Comparison of ENCODE assay signal across 29 cellular contexts in the genomic region with DNA sequence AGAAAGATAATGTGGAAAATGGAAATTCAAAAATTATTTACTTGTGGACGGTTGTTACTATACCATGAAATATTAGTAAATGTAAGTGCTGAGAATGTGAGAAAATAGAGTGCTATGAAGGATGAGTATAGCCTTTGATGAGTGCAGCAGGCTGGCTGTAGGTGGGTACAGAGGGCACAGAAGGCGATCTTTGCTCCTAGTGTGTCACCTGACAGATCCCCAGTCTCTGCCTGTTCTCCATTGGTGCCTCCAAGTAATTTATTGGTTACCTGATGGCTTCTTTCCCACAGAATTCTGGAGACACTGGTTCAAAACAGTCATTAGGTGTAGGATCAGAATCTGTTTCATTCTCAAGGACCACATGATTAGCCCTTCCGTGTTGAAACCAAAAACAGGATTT. TPM values are rescaled to one million over a fixed set of nuclear protein-coding genes. Genes with fewer than 3 reads are reported as not detected.
"Had no signal": no experiment of that assay in that cellular context is flagged by ENCODE, and none has a peak within 500 bp of the region (broad histone marks: within the 10 kb centered on the region; RNA-seq: fewer than 3 reads in every experiment).

No MANE protein-coding gene starts in this region.

- H3K9me3 ChIP-seq: mucosa of descending colon, ovary, prostate gland, sigmoid colon, uterus had no signal

- H3K4me3 Mint-ChIP-seq: naive thymus-derived CD4-positive, alpha-beta T cell; natural killer cell treated with Interleukin-12 subunit alpha and Interleukin-12 subunit beta and Interleukin-15 and Interleukin-18, amount 100 ng/mL, for 72 hours; stimulated activated memory B cell treated with anti-CD40 and anti-IgM and Interleukin-4, amounts not matched to agents 10 μg/mL and 1 μg/mL and 100 μg/mL, for 72 hours; stimulated activated naive CD8-positive, alpha-beta T cell treated with anti-CD3 and anti-CD28 coated beads, Interleukin-15, amount 100 ng/mL, for 72 hours; type B pancreatic cell had no signal

- H3K27ac Mint-ChIP-seq: naive thymus-derived CD4-positive, alpha-beta T cell; natural killer cell treated with Interleukin-12 subunit alpha and Interleukin-12 subunit beta and Interleukin-15 and Interleukin-18, amount 100 ng/mL, for 72 hours; stimulated activated memory B cell treated with anti-CD40 and anti-IgM and Interleukin-4, amounts not matched to agents 10 μg/mL and 1 μg/mL and 100 μg/mL, for 72 hours; stimulated activated naive CD8-positive, alpha-beta T cell treated with anti-CD3 and anti-CD28 coated beads, Interleukin-15, amount 100 ng/mL, for 72 hours; type B pancreatic cell had no signal

- H3K4me1 Mint-ChIP-seq: naive thymus-derived CD4-positive, alpha-beta T cell; stimulated activated memory B cell treated with anti-CD40 and anti-IgM and Interleukin-4, amounts not matched to agents 10 μg/mL and 1 μg/mL and 100 μg/mL, for 72 hours; stimulated activated naive CD8-positive, alpha-beta T cell treated with anti-CD3 and anti-CD28 coated beads, Interleukin-15, amount 100 ng/mL, for 72 hours had no signal

- H3K36me3 Mint-ChIP-seq: naive thymus-derived CD4-positive, alpha-beta T cell had no signal

- FAIRE-seq: keratinocyte had no signal

- DNase-seq: hippocampal formation; kidney glomerular epithelial cell; left cardiac atrium; left ventricle myocardium inferior; midbrain; mucosa of descending colon; naive thymus-derived CD4-positive, alpha-beta T cell; ovary; posterior cingulate gyrus; retina; right cardiac atrium; sigmoid colon; stimulated activated CD4-positive, alpha-beta T cell treated with anti-CD3 and anti-CD28 coated beads, Interleukin-1b, Interleukin-23, amount 100 ng/mL, for 48 hours; stimulated activated CD4-positive, alpha-beta T cell treated with anti-CD3 and anti-CD28 coated beads, Interleukin-2, amount 100 ng/mL, for 48 hours; stimulated activated CD4-positive, alpha-beta T cell treated with anti-CD3 and anti-CD28 coated beads, Interleukin-4, amount 100 ng/mL, for 4 hours; stimulated activated CD8-positive, alpha-beta memory T cell treated with anti-CD3 and anti-CD28 coated beads, Interleukin-4, amount 100 ng/mL, for 48 hours; stimulated activated naive CD4-positive, alpha-beta T cell treated with Interleukin-2 at 50 U/mL for 16 hours; stimulated activated naive CD8-positive, alpha-beta T cell treated with anti-CD3 and anti-CD28 coated beads, Interleukin-15, amount 100 ng/mL, for 72 hours; substantia nigra; uterus had no signal

- ATAC-seq: left cardiac atrium; mucosa of descending colon; naive thymus-derived CD4-positive, alpha-beta T cell; natural killer cell treated with Interleukin-12 subunit alpha and Interleukin-12 subunit beta and Interleukin-15 and Interleukin-18, amount 100 ng/mL, for 72 hours; right cardiac atrium; stimulated activated memory B cell treated with anti-CD40 and anti-IgM and Interleukin-4, amounts not matched to agents 10 μg/mL and 1 μg/mL and 100 μg/mL, for 72 hours; stimulated activated naive CD8-positive, alpha-beta T cell treated with anti-CD3 and anti-CD28 coated beads, Interleukin-15, amount 100 ng/mL, for 72 hours had no signal

- H3K27me3 Mint-ChIP-seq: stimulated activated memory B cell treated with anti-CD40 and anti-IgM and Interleukin-4, amounts not matched to agents 10 μg/mL and 1 μg/mL and 100 μg/mL, for 72 hours; type B pancreatic cell had no signal

- H3K36me3 ChIP-seq: ovary, prostate gland, sigmoid colon, uterus had no signal

- H3K4me1 ChIP-seq: left ventricle myocardium inferior, prostate gland, sigmoid colon, tibial nerve, uterus had no signal

- H3K27ac ChIP-seq: left ventricle myocardium inferior, ovary, prostate gland, sigmoid colon, tibial nerve, uterus had no signal

- H3K4me3 ChIP-seq: left ventricle myocardium inferior, lung, mucosa of descending colon, ovary, prostate gland, sigmoid colon, smooth muscle cell, tibial nerve, uterus had no signal

- H3K4me2 ChIP-seq: smooth muscle cell had no signal

- H3K27me3 ChIP-seq: ovary, sigmoid colon, tibial nerve, uterus had no signal

RNA-seq across cellular contexts. Expression of a gene that starts 28.9 kb away (rescaled TPM):
- total RNA-seq: myocyte, smooth muscle cell had no signal
- polyA plus RNA-seq: naive thymus-derived CD4-positive, alpha-beta T cell; smooth muscle cell had no signal
